ENCODE assay signal across 3 cellular contexts in genomic region chr11:12756867-12757266, GRCh38.
TF ChIP-seq lines count a peak whose summit lies in the region.

No MANE protein-coding gene starts in this region.

TF ChIP-seq in SK-N-SH, 30 proteins besides CTCF, POLR2A, EP300 and RAD21 (continued from another document):
- no peak for TF ChIP-seq FOXM1 (IDR thresholded peaks at IDR 0.05; ENCODE audit: low read depth)
- TF ChIP-seq RCOR1 (IDR thresholded peaks at IDR 0.05; ENCODE audit: low read length): no peak
- TF ChIP-seq NFIC (IDR thresholded peaks at IDR 0.05; ENCODE audit: borderline replicate concordance): no peak
- no peak for TF ChIP-seq GATA2 (CRISPR knock-in tag; IDR thresholded peaks at IDR 0.05)
- TF ChIP-seq CHD2 (IDR thresholded peaks at IDR 0.05; ENCODE audit: low read length, partially characterized antibody): no peak
- TF ChIP-seq YY1 (IDR thresholded peaks at IDR 0.05; ENCODE audit: low read depth): no peak

TF ChIP-seq in SK-N-SH treated with all-trans-retinoic acid at 6 μM for 48 hours, 23 proteins besides CTCF, POLR2A, EP300 and RAD21 (continued from another document):
- no peak for TF ChIP-seq ZFP3 (CRISPR knock-in tag; IDR thresholded peaks at IDR 0.05)
- no peak for TF ChIP-seq ZNF8 (CRISPR knock-in tag; IDR thresholded peaks at IDR 0.05)
- TF ChIP-seq ZFP30 (CRISPR knock-in tag; IDR thresholded peaks at IDR 0.05): no peak
- no peak for TF ChIP-seq POU6F1 (CRISPR knock-in tag; IDR thresholded peaks at IDR 0.05; ENCODE audit: borderline replicate concordance, low read depth)
- no peak for TF ChIP-seq PPARA (CRISPR knock-in tag; IDR thresholded peaks at IDR 0.05; ENCODE audit: borderline replicate concordance)

TF ChIP-seq in neural cell, 6 proteins besides CTCF, POLR2A, EP300 and RAD21:
- TF ChIP-seq EZH2 (IDR thresholded peaks at IDR 0.05; ENCODE audit: borderline replicate concordance, insufficient read depth, low read length, poor library complexity, severe bottlenecking) (no peak), TAF1 (IDR thresholded peaks at IDR 0.05; ENCODE audit: low read depth) (no peak), SMC3 (conservative IDR thresholded peaks at IDR 0.05; ENCODE audit: poor library complexity) (no peak), REST (IDR thresholded peaks at IDR 0.05; ENCODE audit: borderline replicate concordance) (no peak), POLR2AphosphoS5 (IDR thresholded peaks at IDR 0.05) (no peak), MXI1 (conservative IDR thresholded peaks at IDR 0.05; ENCODE audit: poor library complexity, severe bottlenecking) (no peak)
